9 cellular contexts compared by ENCODE assay signal in the genomic region with DNA sequence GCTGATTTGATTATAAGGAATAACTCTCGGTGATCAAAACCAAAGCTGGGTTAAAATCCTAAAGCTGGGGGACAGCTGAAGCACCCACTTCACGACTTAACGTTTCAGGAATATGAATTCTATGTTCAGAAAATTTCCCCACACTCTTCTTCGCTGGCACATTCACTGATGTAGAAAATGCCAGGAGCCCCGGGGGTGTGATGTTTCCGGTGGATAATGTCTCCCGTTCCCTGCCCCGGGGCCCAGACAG.
DNase-seq lines count a peak whose midpoint lies in the region; ATAC-seq, FAIRE-seq and TF ChIP-seq lines count a peak whose summit lies in the region.
"Had no signal": no experiment of that assay in that cellular context is flagged by ENCODE, and none has a peak within 500 bp of the region (broad histone marks: within the 10 kb centered on the region; RNA-seq: fewer than 3 reads in every experiment).

No MANE protein-coding gene starts in this region.

- H2AFZ ChIP-seq in MM.1S (ENCODE audit: low read length), result peak overlapping the region; percentile 48

- no peaks in the 10 kb centered on the region for H3K9me3 Mint-ChIP-seq in nephron progenitor cell

- H3K36me3 ChIP-seq in BLaER1, result no peaks in the 10 kb centered on the region
- H3K36me3 ChIP-seq in MM.1S (replicated peaks; ENCODE audit: insufficient read depth, low read length), result no peaks in the 10 kb centered on the region
- no peaks in the 10 kb centered on the region for H3K36me3 ChIP-seq in body of pancreas (replicated peaks in 1 of 2; ENCODE audit: insufficient read depth in 1 of 2, low read depth in 2 of 2)
- no peaks in the 10 kb centered on the region for H3K36me3 ChIP-seq in small intestine (ENCODE audit: control insufficient read depth in 2 of 2, insufficient read depth in 2 of 2, low read length in 2 of 2)

- H4K20me1 ChIP-seq in BLaER1, result peaks cover 16% of the 10 kb centered on the region; the same call in 1 of the 2 replicates
- no peaks in the 10 kb centered on the region for H4K20me1 ChIP-seq in MM.1S (ENCODE audit: insufficient read depth, low read length)

- no peaks in the 10 kb centered on the region for H3K79me2 ChIP-seq in MM.1S (ENCODE audit: low read length)

- WGBS in body of pancreas, 2 donors, result 10% methylated on average over 8 of the region's 8 CpGs
- WGBS in small intestine, 3 donors, result 4 to 11% (median 8%) methylated on average over 8 of the region's 8 CpGs

- H3K4me3 Mint-ChIP-seq in nephron progenitor cell, result peak overlapping the region; percentile 89
- H3K4me3 Mint-ChIP-seq: central memory CD8-positive, alpha-beta T cell had no signal

- H3K9me2 ChIP-seq in MM.1S (replicated peaks; ENCODE audit: insufficient read depth, low read length), result no peaks in the 10 kb centered on the region

- 0 out of 2 replicates have a peak overlapping the region, but pooled peaks have one; percentile 74 for H3K27ac ChIP-seq in BLaER1
- H3K27ac ChIP-seq in MM.1S (ENCODE audit: low read length), result no peak overlapping the region
- no peak overlapping the region for H3K27ac ChIP-seq in body of pancreas
- peak overlapping the region in 1 of 2 donors; percentile 79 for H3K27ac ChIP-seq in small intestine (ENCODE audit: low read depth in 1 of 2, low read length in 1 of 2)

- no peak for TF ChIP-seq POLR2A in body of pancreas (IDR thresholded peaks at IDR 0.05)

- H3F3A ChIP-seq in MM.1S (ENCODE audit: insufficient read depth, low read length), result no peaks in the 10 kb centered on the region

- H3K4me1 Mint-ChIP-seq in nephron progenitor cell, result peaks cover 53% of the 10 kb centered on the region
- H3K4me1 Mint-ChIP-seq: central memory CD8-positive, alpha-beta T cell had no signal

- H3K27me3 Mint-ChIP-seq in nephron progenitor cell (ENCODE audit: low read depth, poor library complexity), result peaks cover 4% of the 10 kb centered on the region

- DNase-seq in MM.1S (peak; percentile 15), epithelial cell of proximal tubule (ENCODE audit: low read depth) (no peak), nephron progenitor cell (no peak), body of pancreas (no peak), small intestine (no peak), DMS153 treated with DMSO at 0.1 percent for 48 hours (lab: John Stamatoyannopoulos, UW; ENCODE audit: unreplicated experiment) (no peak), iPS-NIHi11 (ENCODE audit: low spot score) (no peak)

- no peak for TF ChIP-seq CTCF in MM.1S (IDR thresholded peaks at IDR 0.05; ENCODE audit: low read length)
- TF ChIP-seq CTCF in epithelial cell of proximal tubule (conservative IDR thresholded peaks at IDR 0.05; ENCODE audit: low read depth, low read length), result no peak
- TF ChIP-seq CTCF in nephron progenitor cell (IDR thresholded peaks at IDR 0.05), result no peak
- TF ChIP-seq CTCF in body of pancreas (IDR thresholded peaks at IDR 0.05), result no peak

- intact Hi-C loops in body of pancreas (cut with DNase I), result no loop called here

- H3K4me3 ChIP-seq in BLaER1 (peak overlapping the region; percentile 71), MM.1S (ENCODE audit: low read length) (peak overlapping the region; percentile 69), epithelial cell of proximal tubule (ENCODE audit: low read depth, low read length) (peak overlapping the region; percentile 48), body of pancreas (peak overlapping the region in 1 of 2 donors; percentile 24), small intestine (ENCODE audit: low read depth in 1 of 2, low read length in 2 of 2) (no peak overlapping the region)

- H3K27ac Mint-ChIP-seq in nephron progenitor cell, result no peak overlapping the region

- FAIRE-seq in small intestine (lab: Jason Lieb, UNC), result no peak

- no peaks in the 10 kb centered on the region for H3K36me3 Mint-ChIP-seq in nephron progenitor cell (ENCODE audit: low read depth)

- H3K4me2 ChIP-seq in BLaER1 (peak overlapping the region; percentile 99), MM.1S (ENCODE audit: low read depth, low read length) (peak overlapping the region; percentile 65)

- ATAC-seq in body of pancreas, result no peak

- peaks cover 40% of the 10 kb centered on the region for H3K4me1 ChIP-seq in BLaER1
- no peaks in the 10 kb centered on the region for H3K4me1 ChIP-seq in MM.1S (ENCODE audit: low read length)
- peaks cover 17% of the 10 kb centered on the region for H3K4me1 ChIP-seq in body of pancreas
- no peaks in the 10 kb centered on the region for H3K4me1 ChIP-seq in small intestine (ENCODE audit: control insufficient read depth in 2 of 2, insufficient read depth in 1 of 2, low read depth in 1 of 2, low read length in 1 of 2)

- H3K27me3 ChIP-seq in BLaER1 (peaks cover 30% of the 10 kb centered on the region), MM.1S (replicated peaks; ENCODE audit: insufficient read depth, low read length) (no peaks in the 10 kb centered on the region), body of pancreas (peaks cover 0 to 16% of the 10 kb centered on the region in 2 donors), small intestine (ENCODE audit: control insufficient read depth in 2 of 2, insufficient read depth in 2 of 2, low read length in 2 of 2) (peaks cover 0 to 4% of the 10 kb centered on the region in 2 donors)

- H3K9me3 ChIP-seq in BLaER1 (no peaks in the 10 kb centered on the region), MM.1S (replicated peaks; ENCODE audit: insufficient read depth, low read length) (no peaks in the 10 kb centered on the region), body of pancreas (no peaks in the 10 kb centered on the region), small intestine (ENCODE audit: control insufficient read depth, low read depth) (no peaks in the 10 kb centered on the region)

- H3K9ac ChIP-seq in BLaER1 (peak overlapping the region; percentile 74), MM.1S (ENCODE audit: low read length) (peak overlapping the region; percentile 32; the same call in 1 of the 2 replicates)

Comparison
In these comparisons a context has a peak if more than half of its experiments do, and no peak if none do; other contexts are left out.
1. H3K4me3 ChIP-seq: peak in BLaER1 (single experiment), MM.1S (single experiment) and epithelial cell of proximal tubule (single experiment); none in small intestine (0 of 2).